17 cellular contexts compared by ENCODE assay signal in genomic region chr17:80363518-80364090, GRCh38. TPM values are rescaled to one million over a fixed set of nuclear protein-coding genes. Genes with fewer than 3 reads are reported as not detected.
DNase-seq lines count a peak whose midpoint lies in the region; ATAC-seq and TF ChIP-seq lines count a peak whose summit lies in the region.
"Had no signal": no experiment of that assay in that cellular context is flagged by ENCODE, and none has a peak within 500 bp of the region (broad histone marks: within the 10 kb centered on the region; RNA-seq: fewer than 3 reads in every experiment).

No MANE protein-coding gene starts in this region.

- H3K9me3 ChIP-seq in HCT116 (ENCODE audit: control insufficient read depth in 1 of 2, insufficient read depth in 1 of 2, low read depth in 1 of 2, low read length in 2 of 2) (peaks cover 0 to 6% of the 10 kb centered on the region in 2 experiments; a peak in 2 of 4 replicates), body of pancreas (no peaks in the 10 kb centered on the region)
- H3K9me3 ChIP-seq: colonic mucosa, neutrophil had no signal

- RAD21 ChIA-PET in HCT116 (lab: Charles Lee; ENCODE audit: low non-redundant PET in 1 of 2, low total read pairs in 2 of 2, uncharacterized antibody in 2 of 2, unreplicated experiment in 2 of 2): no interaction called here

- DNase-seq in NCI-H1417 (lab: John Stamatoyannopoulos, UW) (peak in 2 of 3 experiments; percentile 51 to 67), NCI-H1417 treated with DMSO at 0.1 percent for 48 hours (lab: John Stamatoyannopoulos, UW) (no peak), HCT116 (ENCODE audit: low read depth, low spot score) (no peak), body of pancreas (peak; percentile 85 to 97 (median 94)), hepatic stellate cell (ENCODE audit: low spot score) (no peak), NCI-H526 treated with DMSO at 0.1 percent for 48 hours (lab: John Stamatoyannopoulos, UW) (no peak)
- DNase-seq in natural killer cell treated with Interleukin-12 subunit alpha and Interleukin-12 subunit beta and Interleukin-15 and Interleukin-18, amount 100 ng/mL, for 72 hours (ENCODE audit: low spot score): no peak
- DNase-seq in activated CD4-positive, alpha-beta T cell treated with anti-CD3 and anti-CD28 coated beads, Interleukin-2, amount 50 U/mL, for 48 hours: no peak
- DNase-seq: colonic mucosa; MV-4-11; SIG-M5; stimulated activated CD4-positive, alpha-beta T cell treated with anti-CD3 and anti-CD28 coated beads, Interleukin-12 subunit alpha, Interleukin-12 subunit beta, amount 100 ng/mL, for 4 hours had no signal

- H3K9me3 Mint-ChIP-seq in natural killer cell treated with Interleukin-12 subunit alpha and Interleukin-12 subunit beta and Interleukin-15 and Interleukin-18, amount 100 ng/mL, for 72 hours: no peaks in the 10 kb centered on the region
- H3K9me3 Mint-ChIP-seq: activated naive CD8-positive, alpha-beta T cell treated with anti-CD3 and anti-CD28 coated beads, Interleukin-2, amount 50 U/mL, for 24 hours had no signal

- no peak for TF ChIP-seq CTCF in HCT116 (IDR thresholded peaks at IDR 0.05 in 2 of 3, conservative IDR thresholded peaks at IDR 0.05 in 1 of 3; ENCODE audit: borderline replicate concordance in 1 of 3, insufficient read depth in 1 of 3, low read depth in 2 of 3, low read length in 2 of 3)
- TF ChIP-seq CTCF in body of pancreas (IDR thresholded peaks at IDR 0.05): no peak

- intact Hi-C loops in HCT116 (cut with micrococcal nuclease): loop anchor here (1.0 to 2.0 kb wide), 2 partner anchors 167 to 355 kb away; no protein-coding TSS in a partner anchor
- intact Hi-C loops in body of pancreas (cut with DNase I): no loop called here

- BruUV-seq in HCT116 (replicated peaks; lab: Mats Ljungman, UMichigan): no TSS peak

- H3K27me3 ChIP-seq in HCT116 (ENCODE audit: insufficient read depth, low read length) (no peaks in the 10 kb centered on the region), body of pancreas (no peaks in the 10 kb centered on the region)
- H3K27me3 ChIP-seq: brain microvascular endothelial cell, colonic mucosa, neutrophil had no signal

- H3K4me3 Mint-ChIP-seq in natural killer cell treated with Interleukin-12 subunit alpha and Interleukin-12 subunit beta and Interleukin-15 and Interleukin-18, amount 100 ng/mL, for 72 hours: no peak overlapping the region
- H3K4me3 Mint-ChIP-seq: activated naive CD8-positive, alpha-beta T cell treated with anti-CD3 and anti-CD28 coated beads, Interleukin-2, amount 50 U/mL, for 24 hours had no signal

- WGBS in body of pancreas, 2 donors: 39 to 62% methylated on average over 17 to 28 of the region's 28 CpGs

- no peaks in the 10 kb centered on the region for H4K20me1 ChIP-seq in HCT116 (ENCODE audit: insufficient read depth)

- CTCF ChIA-PET in HCT116 (lab: Charles Lee): interaction anchor here (1.2 to 1.8 kb wide), 2 partner anchors 262 to 355 kb away, joined by 3 to 4 read pairs; partner anchors contain the start of gene GAA

- no peak for TF ChIP-seq RAD21 in HCT116 (IDR thresholded peaks at IDR 0.05; ENCODE audit: low read depth)

- ATAC-seq in HCT116 (peak; percentile 10; the same call in 1 of the 2 replicates), body of pancreas (peak; percentile 92)
- peak; percentile 11 to 15 for ATAC-seq in natural killer cell treated with Interleukin-12 subunit alpha and Interleukin-12 subunit beta and Interleukin-15 and Interleukin-18, amount 100 ng/mL, for 72 hours
- ATAC-seq: activated naive CD8-positive, alpha-beta T cell treated with anti-CD3 and anti-CD28 coated beads, Interleukin-2, amount 50 U/mL, for 24 hours had no signal

- POLR2A ChIA-PET in HCT116 (lab: Charles Lee): no interaction called here

- H3K9me2 ChIP-seq in HCT116 (ENCODE audit: insufficient read depth): no peaks in the 10 kb centered on the region

- H3K27ac Mint-ChIP-seq in natural killer cell treated with Interleukin-12 subunit alpha and Interleukin-12 subunit beta and Interleukin-15 and Interleukin-18, amount 100 ng/mL, for 72 hours: no peak overlapping the region
- H3K27ac Mint-ChIP-seq: activated naive CD8-positive, alpha-beta T cell treated with anti-CD3 and anti-CD28 coated beads, Interleukin-2, amount 50 U/mL, for 24 hours had no signal

- H3K4me3 ChIP-seq in HCT116 (replicated peaks in 1 of 2; ENCODE audit: low read depth in 1 of 2, low read length in 2 of 2) (no peak overlapping the region), body of pancreas (no peak overlapping the region)
- H3K4me3 ChIP-seq: colonic mucosa had no signal

- no peak overlapping the region for H3K9ac ChIP-seq in HCT116 (ENCODE audit: low read length)
- H3K9ac ChIP-seq: KMS-11 had no signal

- no peak overlapping the region for H2AFZ ChIP-seq in HCT116 (ENCODE audit: low read depth, low read length, poor library complexity, severe bottlenecking)

- H3K27ac ChIP-seq in HCT116 (ENCODE audit: low read depth, low read length): no peak overlapping the region
- H3K27ac ChIP-seq in body of pancreas: peak overlapping the region; percentile 25 to 69 (median 51)
- H3K27ac ChIP-seq: 22Rv1, brain microvascular endothelial cell, colonic mucosa, KMS-11, neutrophil had no signal

- peaks cover 46% of the 10 kb centered on the region for H3K36me3 Mint-ChIP-seq in natural killer cell treated with Interleukin-12 subunit alpha and Interleukin-12 subunit beta and Interleukin-15 and Interleukin-18, amount 100 ng/mL, for 72 hours

- H3K79me2 ChIP-seq in HCT116 (ENCODE audit: insufficient read depth, low read length): no peaks in the 10 kb centered on the region

- H3K36me3 ChIP-seq in HCT116 (ENCODE audit: control insufficient read depth in 1 of 2, insufficient read depth in 2 of 2, low read length in 2 of 2): peaks cover 18 to 34% of the 10 kb centered on the region in 2 experiments
- peaks cover 14 to 31% of the 10 kb centered on the region in 2 donors for H3K36me3 ChIP-seq in body of pancreas (replicated peaks in 1 of 2; ENCODE audit: insufficient read depth in 1 of 2, low read depth in 2 of 2)

- H3K4me1 ChIP-seq in HCT116 (ENCODE audit: control insufficient read depth in 1 of 2, insufficient read depth in 2 of 2, low read length in 2 of 2): no peaks in the 10 kb centered on the region
- H3K4me1 ChIP-seq in body of pancreas: peaks cover 28% of the 10 kb centered on the region
- H3K4me1 ChIP-seq: colonic mucosa had no signal

- no peaks in the 10 kb centered on the region for H3K27me3 Mint-ChIP-seq in natural killer cell treated with Interleukin-12 subunit alpha and Interleukin-12 subunit beta and Interleukin-15 and Interleukin-18, amount 100 ng/mL, for 72 hours
- H3K27me3 Mint-ChIP-seq: activated naive CD8-positive, alpha-beta T cell treated with anti-CD3 and anti-CD28 coated beads, Interleukin-2, amount 50 U/mL, for 24 hours had no signal

- no peak for TF ChIP-seq POLR2A in HCT116 (IDR thresholded peaks at IDR 0.05; ENCODE audit: borderline replicate concordance, extremely low read depth, insufficient read depth, insufficient read length)
- peak in 2 of 3 donors; percentile 38 to 61 for TF ChIP-seq POLR2A in body of pancreas (IDR thresholded peaks at IDR 0.05)

- peaks cover 0 to 12% of the 10 kb centered on the region in 2 donors for H3K4me1 Mint-ChIP-seq in natural killer cell treated with Interleukin-12 subunit alpha and Interleukin-12 subunit beta and Interleukin-15 and Interleukin-18, amount 100 ng/mL, for 72 hours (ENCODE audit: low read depth in 2 of 2)
- H3K4me1 Mint-ChIP-seq: activated naive CD8-positive, alpha-beta T cell treated with anti-CD3 and anti-CD28 coated beads, Interleukin-2, amount 50 U/mL, for 24 hours had no signal

- H3K4me2 ChIP-seq in HCT116 (ENCODE audit: low read length): no peak overlapping the region
- H3K4me2 ChIP-seq: KMS-11 had no signal

TF ChIP-seq in HCT116, 20 proteins besides CTCF, POLR2A, EP300 and RAD21:
- TF ChIP-seq POLR2AphosphoS5 (IDR thresholded peaks at IDR 0.05; ENCODE audit: low read depth, low read length): no peak
- no peak for TF ChIP-seq EZH2 (IDR thresholded peaks at IDR 0.05)
- TF ChIP-seq ATF3 (IDR thresholded peaks at IDR 0.05): no peak
- TF ChIP-seq SIN3A (IDR thresholded peaks at IDR 0.05; ENCODE audit: low read depth): no peak
- TF ChIP-seq CEBPB (IDR thresholded peaks at IDR 0.05; ENCODE audit: low read depth): no peak
- no peak for TF ChIP-seq FOSL1 (IDR thresholded peaks at IDR 0.05; ENCODE audit: low read depth)
- TF ChIP-seq EZH2phosphoT487 (IDR thresholded peaks at IDR 0.05; ENCODE audit: borderline replicate concordance): no peak
- no peak for TF ChIP-seq ZNF274 (IDR thresholded peaks at IDR 0.05; ENCODE audit: low read depth, low read length)
- no peak for TF ChIP-seq EGR1 (IDR thresholded peaks at IDR 0.05; ENCODE audit: low read depth)
- no peak for TF ChIP-seq SRF (IDR thresholded peaks at IDR 0.05; ENCODE audit: low read depth)
- no peak for TF ChIP-seq TCF7L2 (IDR thresholded peaks at IDR 0.05; ENCODE audit: borderline replicate concordance, extremely low read depth, insufficient read depth, insufficient read length)
- no peak for TF ChIP-seq MAX (IDR thresholded peaks at IDR 0.05)
- no peak for TF ChIP-seq SP1 (IDR thresholded peaks at IDR 0.05; ENCODE audit: low read depth)
- no peak for TF ChIP-seq CBX3 (IDR thresholded peaks at IDR 0.05; ENCODE audit: low read depth)
- TF ChIP-seq ELF1 (IDR thresholded peaks at IDR 0.05; ENCODE audit: borderline replicate concordance, low read depth): no peak
- TF ChIP-seq ZFX (IDR thresholded peaks at IDR 0.05): no peak
- TF ChIP-seq JUND (IDR thresholded peaks at IDR 0.05): no peak

RNA-seq across cellular contexts. Expression of gene ENDOV, which starts 51.4 kb away (rescaled TPM):
- total RNA-seq in HCT116 (2021; ENCODE audit: unreplicated experiment) (45.6 TPM), body of pancreas (10 to 100 TPM in 1 of 2 donors, 1 to 10 TPM in 1; 8.3 to 17.5 TPM)
- 38.0 and 42.4 TPM in 2 replicates for polyA plus RNA-seq in HCT116 (2012)
- total RNA-seq in natural killer cell treated with Interleukin-12 subunit alpha and Interleukin-12 subunit beta and Interleukin-15 and Interleukin-18, amount 100 ng/mL, for 72 hours: 10 to 100 TPM; 14.0 to 15.2 TPM

Comparison
In these comparisons a context has a peak if more than half of its experiments do, and no peak if none do; other contexts are left out.
1. DNase-seq: peak in NCI-H1417 (2 of 3) and body of pancreas (4 of 4); none in NCI-H1417 treated with DMSO at 0.1 percent for 48 hours (single experiment), HCT116 (single experiment), natural killer cell treated with Interleukin-12 subunit alpha and Interleukin-12 subunit beta and Interleukin-15 and Interleukin-18, amount 100 ng/mL, for 72 hours (single experiment), activated CD4-positive, alpha-beta T cell treated with anti-CD3 and anti-CD28 coated beads, Interleukin-2, amount 50 U/mL, for 48 hours (0 of 2), hepatic stellate cell (single experiment) and NCI-H526 treated with DMSO at 0.1 percent for 48 hours (single experiment).
2. ATAC-seq: peak in every context shown above with its lines; median percentile 92 in body of pancreas; 13 in natural killer cell treated with Interleukin-12 subunit alpha and Interleukin-12 subunit beta and Interleukin-15 and Interleukin-18, amount 100 ng/mL, for 72 hours; 10 in HCT116.